18 cellular contexts compared by ENCODE assay signal in genomic region chr14:50926851-50927386, GRCh38. TPM values are rescaled to one million over a fixed set of nuclear protein-coding genes. Genes with fewer than 3 reads are reported as not detected.
DNase-seq lines count a peak whose midpoint lies in the region; ATAC-seq and TF ChIP-seq lines count a peak whose summit lies in the region.
"Had no signal": no experiment of that assay in that cellular context is flagged by ENCODE, and none has a peak within 500 bp of the region (broad histone marks: within the 10 kb centered on the region; RNA-seq: fewer than 3 reads in every experiment).

No MANE protein-coding gene starts in this region.

- in situ Hi-C loops in KBM-7 (cut with MboI; ENCODE audit: low pct_unique_long_range_greater_than_20kb, low sequenced_read_pairs) (no loop called here), mammary epithelial cell (cut with MboI; ENCODE audit: low sequenced_read_pairs in 2 of 2) (loop anchor here in 1 of 2 donors (25.0 kb wide), 1 partner anchor 860 kb away; no protein-coding TSS in a partner anchor)

- intact Hi-C loops in mammary epithelial cell (cut with micrococcal nuclease): no loop called here
- intact Hi-C loops in head of caudate nucleus (cut with DNase I): no loop called here

- CTCF ChIA-PET in mammary epithelial cell (lab: Charles Lee; ENCODE audit: low non-redundant PET): no interaction called here

- H3K9me3 ChIP-seq in subcutaneous abdominal adipose tissue (ENCODE audit: control insufficient read depth in 5 of 5, low read length in 5 of 5) (no peaks in the 10 kb centered on the region), mammary epithelial cell (replicated peaks; ENCODE audit: insufficient read depth, low read length) (no peaks in the 10 kb centered on the region)
- H3K9me3 ChIP-seq: gastrocnemius medialis had no signal

- TF ChIP-seq POLR2A in erythroblast (IDR thresholded peaks at IDR 0.05; ENCODE audit: low read length): no peak

- no peak overlapping the region for H2AFZ ChIP-seq in mammary epithelial cell (ENCODE audit: low read depth, low read length)

- no peak overlapping the region for H3K4me2 ChIP-seq in mammary epithelial cell (ENCODE audit: insufficient read depth, low read depth, low read length)

- H3K4me3 ChIP-seq in subcutaneous abdominal adipose tissue (ENCODE audit: low read depth in 1 of 5, low read length in 5 of 5) (no peak overlapping the region), mammary epithelial cell (replicated peaks in 1 of 3; ENCODE audit: insufficient read depth in 1 of 3, low read depth in 2 of 3, low read length in 3 of 3) (no peak overlapping the region)
- H3K4me3 ChIP-seq: gastrocnemius medialis had no signal

- dilution Hi-C loops in mammary epithelial cell (cut with HindIII; ENCODE audit: low sequenced_read_pairs): no loop called here

- no peaks in the 10 kb centered on the region for H3K79me2 ChIP-seq in mammary epithelial cell (ENCODE audit: insufficient read depth, low read length)

- H3K9ac ChIP-seq in subcutaneous abdominal adipose tissue (ENCODE audit: low read length in 5 of 5) (peak overlapping the region in 2 of 5 donors; percentile 11 to 21), mammary epithelial cell (ENCODE audit: insufficient read depth, low read length) (no peak overlapping the region)

- H3K4me1 ChIP-seq in subcutaneous abdominal adipose tissue (ENCODE audit: control insufficient read depth in 5 of 5, insufficient read depth in 5 of 5, low read length in 5 of 5) (peaks cover 3 to 37% (median 26%) of the 10 kb centered on the region in 5 donors), mammary epithelial cell (ENCODE audit: insufficient read depth, low read length) (no peaks in the 10 kb centered on the region)

- peak; percentile 92 for DNase-seq in KBM-7
- peak; percentile 92 for DNase-seq in SIG-M5 treated with dmso at 0.1 percent for 504 hours (lab: John Stamatoyannopoulos, UW; ENCODE audit: unreplicated experiment)
- peak; percentile 64 to 67 for DNase-seq in erythroblast (lab: John Stamatoyannopoulos, UW)
- DNase-seq in mammary epithelial cell: no peak
- no peak for DNase-seq in head of caudate nucleus
- no peak for DNase-seq in NAMALWA (ENCODE audit: low spot score)
- DNase-seq: amygdala, gastrocnemius medialis, NCI-H1694, NCI-H446, retina had no signal

- H3K27ac ChIP-seq in subcutaneous abdominal adipose tissue (ENCODE audit: low read depth, low read length) (peak overlapping the region; percentile 66), mammary epithelial cell (ENCODE audit: insufficient read depth, low read depth, low read length) (no peak overlapping the region)
- H3K27ac ChIP-seq: C4-2B had no signal

- WGBS in mammary epithelial cell (ENCODE audit: low coverage, missing lambda C conversion rate): 100% methylated on average over 3 of the region's 3 CpGs

- H3K27me3 ChIP-seq in subcutaneous abdominal adipose tissue (ENCODE audit: control insufficient read depth in 5 of 5, insufficient read depth in 4 of 5, low read length in 5 of 5) (no peaks in the 10 kb centered on the region), mammary epithelial cell (ENCODE audit: insufficient read depth, low read length) (no peaks in the 10 kb centered on the region)
- H3K27me3 ChIP-seq: gastrocnemius medialis had no signal

- BruUV-seq in mammary epithelial cell (replicated peaks; lab: Mats Ljungman, UMichigan): no TSS peak

- H4K20me1 ChIP-seq in mammary epithelial cell (ENCODE audit: insufficient read depth, low read length): no peaks in the 10 kb centered on the region

- H3K36me3 ChIP-seq in subcutaneous abdominal adipose tissue (ENCODE audit: control insufficient read depth in 5 of 5, insufficient read depth in 5 of 5, low read length in 5 of 5) (peaks cover 25 to 68% (median 46%) of the 10 kb centered on the region in 5 donors), mammary epithelial cell (ENCODE audit: insufficient read depth, low read length) (peaks cover 44% of the 10 kb centered on the region)
- H3K36me3 ChIP-seq: gastrocnemius medialis had no signal

- TF ChIP-seq CTCF in mammary epithelial cell (conservative IDR thresholded peaks at IDR 0.05 in 1 of 2, IDR thresholded peaks at IDR 0.05 in 1 of 2; ENCODE audit: extremely low read depth in 1 of 2, insufficient read depth in 1 of 2, low read depth in 1 of 2, low read length in 2 of 2): no peak

- ATAC-seq in HG02970 (IDR thresholded peaks at IDR 0.05; ENCODE audit: low FRiP score, unreplicated experiment): no peak
- ATAC-seq: gastrocnemius medialis, SK-N-SH treated with all-trans-retinoic acid at 6 μM for 48 hours had no signal

RNA-seq across cellular contexts. Expression of gene PYGL, which starts 17.4 kb away (rescaled TPM):
- 100 to 1,000 TPM; 102 to 146 TPM for total RNA-seq in mammary epithelial cell
- polyA plus RNA-seq in mammary epithelial cell: 132 TPM
- 155 TPM for polyA minus RNA-seq in mammary epithelial cell

RNA-seq across cellular contexts. Expression of gene ABHD12B, which starts 55.1 kb away (rescaled TPM):
- not detected for total RNA-seq in mammary epithelial cell
- not detected for polyA plus RNA-seq in mammary epithelial cell
- polyA minus RNA-seq in mammary epithelial cell: not detected
- total RNA-seq: gastrocnemius medialis, mesenteric fat pad, temporal lobe had no signal
- polyA plus RNA-seq: IgD-negative memory B cell had no signal

Comparison
In these comparisons a context has a peak if more than half of its experiments do, and no peak if none do; other contexts are left out.
1. DNase-seq: peak in KBM-7 (single experiment), SIG-M5 treated with dmso at 0.1 percent for 504 hours (single experiment) and erythroblast (2 of 2); none in mammary epithelial cell (single experiment), head of caudate nucleus (0 of 42) and NAMALWA (single experiment).